Comparison of ENCODE assay signal across 17 cellular contexts in the genomic region with DNA sequence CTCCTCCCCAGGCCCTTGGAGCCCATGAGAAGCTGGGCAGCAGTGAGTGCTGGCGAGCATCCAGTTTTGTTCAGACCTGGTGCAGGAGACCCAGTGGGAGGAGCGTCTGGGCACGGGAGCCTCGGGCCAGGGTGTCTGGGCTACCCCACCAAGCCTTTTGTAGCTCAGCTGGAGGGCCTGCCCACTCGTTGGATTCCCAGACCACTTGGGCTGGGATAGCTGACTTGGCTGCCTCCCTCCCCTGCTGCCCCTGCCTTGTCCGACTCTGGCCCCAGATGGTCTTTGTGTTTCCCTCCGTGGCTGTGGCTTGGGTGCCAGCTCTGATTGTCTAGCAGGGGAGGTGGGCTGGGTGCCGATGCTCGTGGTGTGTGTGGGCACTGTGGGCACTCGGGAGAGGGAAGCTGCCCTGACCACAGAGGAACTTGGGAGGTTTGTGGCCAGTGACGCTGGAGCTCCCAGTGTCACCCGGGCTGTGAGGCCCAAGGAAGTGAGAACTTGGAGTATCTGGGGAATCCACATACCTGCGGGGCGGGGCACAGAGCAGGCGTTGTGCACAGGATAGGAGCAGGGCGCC. TPM values are rescaled to one million over a fixed set of nuclear protein-coding genes. Genes with fewer than 3 reads are reported as not detected.
A peak's percentile ranks its signal among the peaks of the same experiment; 100 is the strongest.
DNase-seq lines count a peak whose midpoint lies in the region; ATAC-seq and TF ChIP-seq lines count a peak whose summit lies in the region.
"Had no signal": no experiment of that assay in that cellular context is flagged by ENCODE, and none has a peak within 500 bp of the region (broad histone marks: within the 10 kb centered on the region; RNA-seq: fewer than 3 reads in every experiment).

No MANE protein-coding gene starts in this region.

- H3K23ac ChIP-seq in mesendoderm (ENCODE audit: low read length), result no peak overlapping the region

- intact Hi-C loops in Right ventricle myocardium superior (cut with DNase I), result no loop called here

- H3K36me3 ChIP-seq in right atrium auricular region (no peaks in the 10 kb centered on the region), mucosa of rectum (ENCODE audit: control insufficient read depth in 2 of 2, insufficient read depth in 2 of 2, low read length in 2 of 2) (peaks cover 7 to 12% of the 10 kb centered on the region in 2 donors), mesendoderm (ENCODE audit: control insufficient read depth, insufficient read depth, low read length) (no peaks in the 10 kb centered on the region)
- H3K36me3 ChIP-seq: cardiac muscle cell had no signal

- peak; percentile 63 for DNase-seq in Right ventricle myocardium superior
- no peak for DNase-seq in right atrium auricular region (ENCODE audit: low spot score)
- DNase-seq in astrocyte of the hippocampus (ENCODE audit: low read depth, low spot score), result peak; percentile 66
- no peak for DNase-seq in AML-193 (lab: John Stamatoyannopoulos, UW)
- no peak for DNase-seq in mesendoderm
- no peak for DNase-seq in activated naive CD4-positive, alpha-beta T cell treated with anti-CD3 and anti-CD28 coated beads, Interleukin-2, amount 10 ng/mL, durations not matched to agents 7 days and 5 days
- no peak for DNase-seq in activated CD8-positive, alpha-beta T cell treated with anti-CD3 and anti-CD28 coated beads, Interleukin-2, amount 10 ng/mL, durations not matched to agents 7 days and 5 days
- DNase-seq: GOT3, NCI-H1417, PC-3 had no signal

- peaks cover 3% of the 10 kb centered on the region for H3K4me1 Mint-ChIP-seq in activated naive CD4-positive, alpha-beta T cell treated with anti-CD3 and anti-CD28 coated beads, Interleukin-2, amount 10 ng/mL, durations not matched to agents 7 days and 5 days
- H3K4me1 Mint-ChIP-seq in activated CD8-positive, alpha-beta T cell treated with anti-CD3 and anti-CD28 coated beads, Interleukin-2, amount 10 ng/mL, durations not matched to agents 7 days and 5 days (ENCODE audit: low read depth), result peaks cover 9% of the 10 kb centered on the region

- H4K8ac ChIP-seq in mesendoderm (ENCODE audit: low read depth, low read length), result no peak overlapping the region

- H3K4me3 Mint-ChIP-seq in activated naive CD4-positive, alpha-beta T cell treated with anti-CD3 and anti-CD28 coated beads, Interleukin-2, amount 10 ng/mL, durations not matched to agents 7 days and 5 days, result no peak overlapping the region
- H3K4me3 Mint-ChIP-seq in activated CD8-positive, alpha-beta T cell treated with anti-CD3 and anti-CD28 coated beads, Interleukin-2, amount 10 ng/mL, durations not matched to agents 7 days and 5 days, result no peak overlapping the region
- H3K4me3 Mint-ChIP-seq: activated T-helper 1 cell treated with anti-CD3 and anti-CD28 coated beads, Interleukin-12 subunit alpha, Interleukin-12 subunit beta, Interleukin-2, Interleukin-4 antibody, amounts not matched to agents 30 ng/mL and 10 ng/mL and 1 ng/mL, durations not matched to agents 14 hours and 24 hours and 36 hours; WTC11 had no signal

- H3K4ac ChIP-seq in mesendoderm (ENCODE audit: low read depth, low read length), result no peak overlapping the region

- no peak overlapping the region for H3K4me2 ChIP-seq in mesendoderm (ENCODE audit: low read length)

- no peaks in the 10 kb centered on the region for H3K79me1 ChIP-seq in mesendoderm (ENCODE audit: low read length)

- H3K27me3 ChIP-seq in right atrium auricular region (no peaks in the 10 kb centered on the region), mucosa of rectum (ENCODE audit: control insufficient read depth in 2 of 2, insufficient read depth in 2 of 2, low read length in 2 of 2) (no peaks in the 10 kb centered on the region), mesendoderm (ENCODE audit: insufficient read depth, low read length, poor library complexity) (no peaks in the 10 kb centered on the region)
- H3K27me3 ChIP-seq: cardiac muscle cell had no signal

- no peaks in the 10 kb centered on the region for H3K36me3 Mint-ChIP-seq in activated naive CD4-positive, alpha-beta T cell treated with anti-CD3 and anti-CD28 coated beads, Interleukin-2, amount 10 ng/mL, durations not matched to agents 7 days and 5 days
- H3K36me3 Mint-ChIP-seq in activated CD8-positive, alpha-beta T cell treated with anti-CD3 and anti-CD28 coated beads, Interleukin-2, amount 10 ng/mL, durations not matched to agents 7 days and 5 days (ENCODE audit: low read depth), result no peaks in the 10 kb centered on the region
- H3K36me3 Mint-ChIP-seq: WTC11 had no signal

- H3K27ac ChIP-seq in right atrium auricular region (peak overlapping the region in 1 of 2 donors; percentile 80), mucosa of rectum (ENCODE audit: low read depth in 2 of 2, low read length in 2 of 2) (peak overlapping the region; percentile 84 to 89), mesendoderm (ENCODE audit: low read depth, low read length) (no peak overlapping the region)
- H3K27ac ChIP-seq: cardiac muscle cell had no signal

- H3K27ac Mint-ChIP-seq in activated naive CD4-positive, alpha-beta T cell treated with anti-CD3 and anti-CD28 coated beads, Interleukin-2, amount 10 ng/mL, durations not matched to agents 7 days and 5 days, result no peak overlapping the region
- H3K27ac Mint-ChIP-seq in activated CD8-positive, alpha-beta T cell treated with anti-CD3 and anti-CD28 coated beads, Interleukin-2, amount 10 ng/mL, durations not matched to agents 7 days and 5 days, result no peak overlapping the region
- H3K27ac Mint-ChIP-seq: activated T-helper 1 cell treated with anti-CD3 and anti-CD28 coated beads, Interleukin-12 subunit alpha, Interleukin-12 subunit beta, Interleukin-2, Interleukin-4 antibody, amounts not matched to agents 30 ng/mL and 10 ng/mL and 1 ng/mL, durations not matched to agents 14 hours and 24 hours and 36 hours; WTC11 had no signal

- peak; percentile 63 for ATAC-seq in Right ventricle myocardium superior (ENCODE audit: poor library complexity)
- no peak for ATAC-seq in activated CD8-positive, alpha-beta T cell treated with anti-CD3 and anti-CD28 coated beads, Interleukin-2, amount 10 ng/mL, durations not matched to agents 7 days and 5 days
- ATAC-seq: PC-3, WTC11 had no signal

- no peak overlapping the region for H2BK5ac ChIP-seq in mesendoderm (ENCODE audit: low read length)

- CTCF ChIA-PET in activated naive CD4-positive, alpha-beta T cell treated with anti-CD3 and anti-CD28 coated beads, Interleukin-2, amount 10 ng/mL, durations not matched to agents 7 days and 5 days (lab: Charles Lee), result no interaction called here
- CTCF ChIA-PET in activated CD8-positive, alpha-beta T cell treated with anti-CD3 and anti-CD28 coated beads, Interleukin-2, amount 10 ng/mL, durations not matched to agents 7 days and 5 days (lab: Charles Lee), result no interaction called here

- no peak overlapping the region for H4K5ac ChIP-seq in mesendoderm (ENCODE audit: low read length)

- H3K18ac ChIP-seq in mesendoderm (ENCODE audit: low read length), result no peak overlapping the region

- no peak overlapping the region for H2BK15ac ChIP-seq in mesendoderm (replicated peaks; ENCODE audit: low read depth)

- H2BK120ac ChIP-seq in mesendoderm (ENCODE audit: low read depth, low read length), result no peak overlapping the region

- peaks cover 32% of the 10 kb centered on the region for H3K27me3 Mint-ChIP-seq in activated naive CD4-positive, alpha-beta T cell treated with anti-CD3 and anti-CD28 coated beads, Interleukin-2, amount 10 ng/mL, durations not matched to agents 7 days and 5 days
- H3K27me3 Mint-ChIP-seq in activated CD8-positive, alpha-beta T cell treated with anti-CD3 and anti-CD28 coated beads, Interleukin-2, amount 10 ng/mL, durations not matched to agents 7 days and 5 days (ENCODE audit: low read depth), result peaks cover 14% of the 10 kb centered on the region

- no peaks in the 10 kb centered on the region for H3K79me2 ChIP-seq in mesendoderm (ENCODE audit: control insufficient read depth, insufficient read depth, low read length)

- H3K9me3 ChIP-seq in right atrium auricular region (no peaks in the 10 kb centered on the region), mucosa of rectum (ENCODE audit: control insufficient read depth in 2 of 2, low read length in 2 of 2) (no peaks in the 10 kb centered on the region)

- H2AK5ac ChIP-seq in mesendoderm (ENCODE audit: low read length), result no peak overlapping the region

- POLR2A ChIA-PET in activated CD8-positive, alpha-beta T cell treated with anti-CD3 and anti-CD28 coated beads, Interleukin-2, amount 10 ng/mL, durations not matched to agents 7 days and 5 days (lab: Charles Lee), result no interaction called here

- H3K56ac ChIP-seq in mesendoderm (ENCODE audit: low read length), result no peak overlapping the region

- H3K9ac ChIP-seq in mucosa of rectum (ENCODE audit: low read depth in 1 of 2, low read length in 2 of 2) (peak overlapping the region in 1 of 2 donors; percentile 74), mesendoderm (ENCODE audit: low read length) (no peak overlapping the region)

- no peaks in the 10 kb centered on the region for H3K9me3 Mint-ChIP-seq in activated naive CD4-positive, alpha-beta T cell treated with anti-CD3 and anti-CD28 coated beads, Interleukin-2, amount 10 ng/mL, durations not matched to agents 7 days and 5 days
- H3K9me3 Mint-ChIP-seq in activated CD8-positive, alpha-beta T cell treated with anti-CD3 and anti-CD28 coated beads, Interleukin-2, amount 10 ng/mL, durations not matched to agents 7 days and 5 days (ENCODE audit: insufficient read depth), result no peaks in the 10 kb centered on the region
- H3K9me3 Mint-ChIP-seq: activated T-helper 1 cell treated with anti-CD3 and anti-CD28 coated beads, Interleukin-12 subunit alpha, Interleukin-12 subunit beta, Interleukin-2, Interleukin-4 antibody, amounts not matched to agents 30 ng/mL and 10 ng/mL and 1 ng/mL, durations not matched to agents 14 hours and 24 hours and 36 hours; WTC11 had no signal

- no CpG with 5 or more reads among the region's 16 CpGs for WGBS in mesendoderm (ENCODE audit: extremely low coverage, insufficient coverage, low lambda C conversion rate)

- peaks cover 0 to 59% of the 10 kb centered on the region in 2 donors for H3K4me1 ChIP-seq in right atrium auricular region
- peaks cover 60 to 75% of the 10 kb centered on the region in 2 donors for H3K4me1 ChIP-seq in mucosa of rectum (ENCODE audit: control insufficient read depth in 2 of 2, insufficient read depth in 2 of 2, low read length in 2 of 2)
- H3K4me1 ChIP-seq in mesendoderm (ENCODE audit: control insufficient read depth, low read depth, low read length), result no peaks in the 10 kb centered on the region

- TF ChIP-seq CTCF in right atrium auricular region (IDR thresholded peaks at IDR 0.05), result no peak

- no peak overlapping the region for H3K4me3 ChIP-seq in right atrium auricular region
- H3K4me3 ChIP-seq in mucosa of rectum (ENCODE audit: low read length in 2 of 2), result peak overlapping the region in 1 of 2 donors; percentile 22
- H3K4me3 ChIP-seq in mesendoderm (ENCODE audit: low read length), result no peak overlapping the region
- H3K4me3 ChIP-seq: cardiac muscle cell had no signal

RNA-seq across cellular contexts. Expression of gene WNK2, which starts 47.3 kb away (rescaled TPM):
- total RNA-seq in Right ventricle myocardium superior, result 222 TPM
- 100 to 1,000 TPM in 1 of 2 donors, 10 to 100 TPM in 1; 61.4 to 132 TPM for total RNA-seq in right atrium auricular region
- 21.9 TPM for polyA plus RNA-seq in mesendoderm (2013, experiment 1 of 2)
- polyA plus RNA-seq in mesendoderm (2013, experiment 2 of 2), result 21.3 TPM
- total RNA-seq in activated CD8-positive, alpha-beta T cell treated with anti-CD3 and anti-CD28 coated beads, Interleukin-2, amount 10 ng/mL, durations not matched to agents 7 days and 5 days, result not detected
- total RNA-seq: fibroblast of lung had no signal
- polyA plus RNA-seq: AG04450, fibroblast of lung, keratinocyte had no signal

Comparison
In these comparisons a context has a peak if more than half of its experiments do, and no peak if none do; other contexts are left out.
1. DNase-seq: peak in Right ventricle myocardium superior (single experiment) and astrocyte of the hippocampus (single experiment); none in right atrium auricular region (single experiment), AML-193 (0 of 2), mesendoderm (single experiment), activated naive CD4-positive, alpha-beta T cell treated with anti-CD3 and anti-CD28 coated beads, Interleukin-2, amount 10 ng/mL, durations not matched to agents 7 days and 5 days (single experiment) and activated CD8-positive, alpha-beta T cell treated with anti-CD3 and anti-CD28 coated beads, Interleukin-2, amount 10 ng/mL, durations not matched to agents 7 days and 5 days (single experiment).
2. RNA of gene WNK2, which starts 47.3 kb away (total RNA-seq): 222 TPM in Right ventricle myocardium superior (single experiment) and 61.4 to 132 TPM in right atrium auricular region; not detected in activated CD8-positive, alpha-beta T cell treated with anti-CD3 and anti-CD28 coated beads, Interleukin-2, amount 10 ng/mL, durations not matched to agents 7 days and 5 days; every median in the first group is over 10 times any median in the second.